1 cellular context compared by ENCODE assay signal in genomic region chr11:796565-797299, GRCh38.
TF ChIP-seq lines count a peak whose summit lies in the region.

No MANE protein-coding gene starts in this region.

TF ChIP-seq in IMR-90, 13 proteins besides CTCF, POLR2A, EP300 and RAD21 (continued from another document):
- TF ChIP-seq USF2 (IDR thresholded peaks at IDR 0.05; ENCODE audit: low read depth, low read length) (no peak), BHLHE40 (IDR thresholded peaks at IDR 0.05; ENCODE audit: low read depth, low read length) (no peak), MAFK (IDR thresholded peaks at IDR 0.05; ENCODE audit: low read depth, low read length) (no peak), RFX5 (IDR thresholded peaks at IDR 0.05; ENCODE audit: low read depth, low read length) (no peak)
